29 cellular contexts compared by ENCODE assay signal in genomic region chr10:92929896-92930295, GRCh38.
"Had no signal": no experiment of that assay in that cellular context is flagged by ENCODE, and none has a peak within 500 bp of the region (broad histone marks: within the 10 kb centered on the region; RNA-seq: fewer than 3 reads in every experiment).

No MANE protein-coding gene starts in this region.

- ATAC-seq: stimulated activated effector memory CD8-positive, alpha-beta T cell treated with anti-CD3 and anti-CD28 coated beads, Interleukin-12 subunit alpha, Interleukin-12 subunit beta, amount 100 ng/mL, for 72 hours; stimulated activated memory B cell treated with anti-CD40 and anti-IgM and Interleukin-4, amounts not matched to agents 10 μg/mL and 1 μg/mL and 100 μg/mL, for 72 hours; stimulated activated naive B cell treated with anti-CD40 and anti-IgM and Interleukin-4, amounts not matched to agents 10 μg/mL and 1 μg/mL and 100 μg/mL, for 72 hours; stimulated activated naive CD8-positive, alpha-beta T cell treated with anti-CD3 and anti-CD28 coated beads, Interleukin-15, amount 100 ng/mL, for 72 hours; stimulated activated naive CD8-positive, alpha-beta T cell treated with anti-CD3 and anti-CD28 coated beads, Interleukin-15, Interleukin-2, amounts not matched to agents 100 U/mL and 50 U/mL, for 24 hours; upper lobe of right lung had no signal

- H3K27ac ChIP-seq: stomach, suprapubic skin, testis, thoracic aorta, thyroid gland, tibial artery, tibial nerve, transverse colon, upper lobe of left lung, upper lobe of right lung, uterus, vagina had no signal

- H3K36me3 ChIP-seq: thyroid gland, uterus had no signal

- H3K9me3 ChIP-seq: stomach, suprapubic skin, testis, thoracic aorta, thyroid gland, tibial artery, tibial nerve, transverse colon, upper lobe of left lung, upper lobe of right lung, uterus, vagina had no signal

- H3K4me3 Mint-ChIP-seq: stimulated activated effector memory CD8-positive, alpha-beta T cell treated with anti-CD3 and anti-CD28 coated beads, Interleukin-12 subunit alpha, Interleukin-12 subunit beta, amount 100 ng/mL, for 72 hours; stimulated activated memory B cell treated with anti-CD40 and anti-IgM and Interleukin-4, amounts not matched to agents 10 μg/mL and 1 μg/mL and 100 μg/mL, for 72 hours; stimulated activated naive B cell treated with anti-CD40 and anti-IgM and Interleukin-4, amounts not matched to agents 10 μg/mL and 1 μg/mL and 100 μg/mL, for 72 hours; stimulated activated naive CD8-positive, alpha-beta T cell treated with anti-CD3 and anti-CD28 coated beads, Interleukin-15, amount 100 ng/mL, for 72 hours; stimulated activated naive CD8-positive, alpha-beta T cell treated with anti-CD3 and anti-CD28 coated beads, Interleukin-15, Interleukin-2, amounts not matched to agents 100 ng/mL and 50 ng/mL, for 24 hours; type B pancreatic cell had no signal

- H3K9me3 Mint-ChIP-seq: stimulated activated effector memory CD8-positive, alpha-beta T cell treated with anti-CD3 and anti-CD28 coated beads, Interleukin-12 subunit alpha, Interleukin-12 subunit beta, amount 100 ng/mL, for 72 hours; stimulated activated memory B cell treated with anti-CD40 and anti-IgM and Interleukin-4, amounts not matched to agents 10 μg/mL and 1 μg/mL and 100 μg/mL, for 72 hours; stimulated activated naive B cell treated with anti-CD40 and anti-IgM and Interleukin-4, amounts not matched to agents 10 μg/mL and 1 μg/mL and 100 μg/mL, for 72 hours; stimulated activated naive CD8-positive, alpha-beta T cell treated with anti-CD3 and anti-CD28 coated beads, Interleukin-15, amount 100 ng/mL, for 72 hours had no signal

- H3K27me3 ChIP-seq: stomach, suprapubic skin, testis, thyroid gland, tibial artery, tibial nerve, transverse colon, upper lobe of left lung, upper lobe of right lung, uterus, vagina had no signal

- H3K27ac Mint-ChIP-seq: stimulated activated effector memory CD8-positive, alpha-beta T cell treated with anti-CD3 and anti-CD28 coated beads, Interleukin-12 subunit alpha, Interleukin-12 subunit beta, amount 100 ng/mL, for 72 hours; stimulated activated memory B cell treated with anti-CD40 and anti-IgM and Interleukin-4, amounts not matched to agents 10 μg/mL and 1 μg/mL and 100 μg/mL, for 72 hours; stimulated activated naive B cell treated with anti-CD40 and anti-IgM and Interleukin-4, amounts not matched to agents 10 μg/mL and 1 μg/mL and 100 μg/mL, for 72 hours; stimulated activated naive CD8-positive, alpha-beta T cell treated with anti-CD3 and anti-CD28 coated beads, Interleukin-15, amount 100 ng/mL, for 72 hours; stimulated activated naive CD8-positive, alpha-beta T cell treated with anti-CD3 and anti-CD28 coated beads, Interleukin-15, Interleukin-2, amounts not matched to agents 100 ng/mL and 50 ng/mL, for 24 hours; type B pancreatic cell had no signal

- H3K4me3 ChIP-seq: stomach, suprapubic skin, testis, thoracic aorta, thyroid gland, tibial artery, tibial nerve, transverse colon, upper lobe of left lung, upper lobe of right lung, uterus, vagina had no signal

- H3K4me1 Mint-ChIP-seq: stimulated activated effector memory CD8-positive, alpha-beta T cell treated with anti-CD3 and anti-CD28 coated beads, Interleukin-12 subunit alpha, Interleukin-12 subunit beta, amount 100 ng/mL, for 72 hours; stimulated activated memory B cell treated with anti-CD40 and anti-IgM and Interleukin-4, amounts not matched to agents 10 μg/mL and 1 μg/mL and 100 μg/mL, for 72 hours; stimulated activated naive B cell treated with anti-CD40 and anti-IgM and Interleukin-4, amounts not matched to agents 10 μg/mL and 1 μg/mL and 100 μg/mL, for 72 hours; stimulated activated naive CD8-positive, alpha-beta T cell treated with anti-CD3 and anti-CD28 coated beads, Interleukin-15, amount 100 ng/mL, for 72 hours had no signal

- DNase-seq: stimulated activated CD4-positive, alpha-beta T cell treated with anti-CD3 and anti-CD28 coated beads, Interleukin-2, amount 100 ng/mL, for 48 hours; stimulated activated CD4-positive, alpha-beta T cell treated with anti-CD3 and anti-CD28 coated beads, Interleukin-4, amount 100 ng/mL, for 1 hour; stimulated activated CD4-positive, alpha-beta T cell treated with anti-CD3 and anti-CD28 coated beads, Interleukin-4, amount 100 ng/mL, for 24 hours; stimulated activated CD4-positive, alpha-beta T cell treated with anti-CD3 and anti-CD28 coated beads, Interleukin-4, amount 100 ng/mL, for 4 hours; stimulated activated CD8-positive, alpha-beta memory T cell treated with anti-CD3 and anti-CD28 coated beads, Interleukin-4, amount 100 ng/mL, for 48 hours; stimulated activated naive B cell treated with anti-CD40 and anti-IgM and Interleukin-4, amounts not matched to agents 10 μg/mL and 1 μg/mL and 100 μg/mL, for 72 hours; stimulated activated naive CD4-positive, alpha-beta T cell; stimulated activated naive CD4-positive, alpha-beta T cell treated with Interleukin-2 at 50 U/mL for 16 hours; stimulated activated naive CD8-positive, alpha-beta T cell treated with anti-CD3 and anti-CD28 coated beads, Interleukin-15, amount 100 ng/mL, for 72 hours; stimulated activated naive CD8-positive, alpha-beta T cell treated with anti-CD3 and anti-CD28 coated beads, Interleukin-15, Interleukin-2, amounts not matched to agents 100 U/mL and 50 U/mL, for 24 hours; stomach; substantia nigra; testis; thyroid gland; tibial artery; transverse colon; trophoblast cell; upper lobe of left lung; upper lobe of right lung; uterus had no signal

- FAIRE-seq: urothelium cell line had no signal

- H3K4me1 ChIP-seq: stomach, suprapubic skin, testis, thyroid gland, tibial artery, tibial nerve, transverse colon, upper lobe of left lung, upper lobe of right lung, uterus, vagina had no signal

- H3K27me3 Mint-ChIP-seq: stimulated activated memory B cell treated with anti-CD40 and anti-IgM and Interleukin-4, amounts not matched to agents 10 μg/mL and 1 μg/mL and 100 μg/mL, for 72 hours; stimulated activated naive B cell treated with anti-CD40 and anti-IgM and Interleukin-4, amounts not matched to agents 10 μg/mL and 1 μg/mL and 100 μg/mL, for 72 hours; stimulated activated naive CD8-positive, alpha-beta T cell treated with anti-CD3 and anti-CD28 coated beads, Interleukin-15, amount 100 ng/mL, for 72 hours; stimulated activated naive CD8-positive, alpha-beta T cell treated with anti-CD3 and anti-CD28 coated beads, Interleukin-15, Interleukin-2, amounts not matched to agents 100 ng/mL and 50 ng/mL, for 24 hours; type B pancreatic cell had no signal
